In the genomic region with DNA sequence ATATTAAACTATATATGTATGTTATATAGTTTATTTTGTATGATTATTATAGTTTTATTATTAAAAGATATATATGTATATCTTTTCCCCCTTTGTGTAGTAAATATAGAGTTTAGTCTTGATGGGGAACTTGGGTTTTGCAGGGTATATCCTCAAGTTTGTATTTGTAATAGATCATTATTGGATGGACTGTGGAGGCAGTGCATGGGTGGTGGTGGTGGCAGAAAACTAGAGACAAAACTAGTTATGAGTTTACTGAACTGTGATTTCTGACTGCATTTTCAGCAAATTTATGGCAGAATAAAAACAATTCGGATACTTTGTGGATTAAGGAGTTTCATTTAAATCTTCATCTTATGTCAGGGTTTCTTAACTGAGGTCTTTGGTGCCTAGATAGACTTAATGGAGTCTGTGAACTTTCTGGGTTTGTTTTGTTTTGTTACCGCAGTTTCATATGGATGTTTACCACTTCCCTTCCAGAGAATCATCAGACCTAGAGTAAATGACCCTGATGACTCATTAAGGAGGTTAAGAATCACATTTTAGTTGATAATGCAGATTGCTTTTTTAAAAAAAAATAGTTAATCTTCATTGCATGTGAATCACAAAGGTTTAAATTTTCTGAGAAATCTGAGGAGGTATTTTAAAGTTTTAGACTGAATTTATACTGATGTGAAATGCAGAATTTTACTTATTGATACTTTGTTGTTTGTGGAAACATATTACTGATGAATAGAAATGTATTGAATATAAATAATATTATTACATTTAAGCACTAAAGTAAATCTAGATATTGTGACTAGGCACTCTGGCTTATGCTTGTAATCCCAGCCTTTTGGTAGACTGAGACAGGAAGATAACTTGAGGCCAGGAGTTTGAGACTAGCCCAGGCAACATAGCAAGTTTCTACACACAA, we compare ENCODE assay signal across 8 cellular contexts. TPM values are rescaled to one million over a fixed set of nuclear protein-coding genes. Genes with fewer than 3 reads are reported as not detected.
DNase-seq lines count a peak whose midpoint lies in the region; ATAC-seq and TF ChIP-seq lines count a peak whose summit lies in the region.

No MANE protein-coding gene starts in this region.

- H3K9me3 ChIP-seq in adrenal gland (replicated peaks in 1 of 3): no peaks in the 10 kb centered on the region

- H3K4me3 ChIP-seq in AG10803 (ENCODE audit: low read length): no peak overlapping the region
- no peak overlapping the region for H3K4me3 ChIP-seq in adrenal gland

- 29 to 33% (median 30%) methylated on average over 2 of the region's 2 CpGs for WGBS in adrenal gland, 4 donors

- H3K4me1 ChIP-seq in adrenal gland (replicated peaks in 1 of 2): peaks cover 47 to 82% of the 10 kb centered on the region in 2 donors

- H3K9me3 Mint-ChIP-seq in T-helper 2 cell treated with Interferon-gamma antibody and Interleukin-4, amounts not matched to agents 5 μg/mL and 100 μg/mL, for 36 hours: peaks cover 7% of the 10 kb centered on the region
- no peaks in the 10 kb centered on the region for H3K9me3 Mint-ChIP-seq in mesothelial cell of epicardium

- intact Hi-C loops in adrenal gland (cut with DNase I): no loop called here

- ATAC-seq in GM19351 (IDR thresholded peaks at IDR 0.05; ENCODE audit: unreplicated experiment): peak; percentile 92
- peak; percentile 96 for ATAC-seq in HG03175 (IDR thresholded peaks at IDR 0.05; ENCODE audit: unreplicated experiment)

- peak overlapping the region in 2 of 5 donors; percentile 29 to 71 for H3K27ac ChIP-seq in adrenal gland

- no peaks in the 10 kb centered on the region for H3K27me3 ChIP-seq in adrenal gland

- DNase-seq in AG10803 (ENCODE audit: low read depth) (peak; percentile 56), mesothelial cell of epicardium (ENCODE audit: low spot score in 2 of 2, unreplicated experiment in 2 of 2) (no peak), NCI-H2029 treated with DMSO at 0.1 percent for 48 hours (lab: John Stamatoyannopoulos, UW) (no peak), NCI-H526 (lab: John Stamatoyannopoulos, UW) (no peak), adrenal gland (no peak)
- no peak for DNase-seq in T-helper 2 cell treated with Interferon-gamma antibody and Interleukin-4, amounts not matched to agents 5 μg/mL and 100 μg/mL, for 36 hours (ENCODE audit: low spot score)

- TF ChIP-seq POLR2A in adrenal gland (IDR thresholded peaks at IDR 0.05): no peak

- peak overlapping the region; percentile 74 for H3K4me3 Mint-ChIP-seq in T-helper 2 cell treated with Interferon-gamma antibody and Interleukin-4, amounts not matched to agents 5 μg/mL and 100 μg/mL, for 36 hours
- H3K4me3 Mint-ChIP-seq in mesothelial cell of epicardium: no peak overlapping the region

- no peak for TF ChIP-seq CTCF in AG10803 (conservative IDR thresholded peaks at IDR 0.05; ENCODE audit: low read length)
- TF ChIP-seq CTCF in mesothelial cell of epicardium (IDR thresholded peaks at IDR 0.05; ENCODE audit: unreplicated experiment): no peak
- no peak for TF ChIP-seq CTCF in adrenal gland (IDR thresholded peaks at IDR 0.05)

- peaks cover 50% of the 10 kb centered on the region for H3K4me1 Mint-ChIP-seq in T-helper 2 cell treated with Interferon-gamma antibody and Interleukin-4, amounts not matched to agents 5 μg/mL and 100 μg/mL, for 36 hours (ENCODE audit: low read depth)
- H3K4me1 Mint-ChIP-seq in mesothelial cell of epicardium: peaks cover 33% of the 10 kb centered on the region

- peak overlapping the region; percentile 80 for H3K27ac Mint-ChIP-seq in T-helper 2 cell treated with Interferon-gamma antibody and Interleukin-4, amounts not matched to agents 5 μg/mL and 100 μg/mL, for 36 hours
- peak overlapping the region; percentile 37 for H3K27ac Mint-ChIP-seq in mesothelial cell of epicardium

- H3K36me3 Mint-ChIP-seq in T-helper 2 cell treated with Interferon-gamma antibody and Interleukin-4, amounts not matched to agents 5 μg/mL and 100 μg/mL, for 36 hours (ENCODE audit: low read depth): peaks cover 11% of the 10 kb centered on the region
- H3K36me3 Mint-ChIP-seq in mesothelial cell of epicardium: peaks cover 7% of the 10 kb centered on the region

- no peaks in the 10 kb centered on the region for H3K36me3 ChIP-seq in adrenal gland (replicated peaks in 1 of 2)

- no peaks in the 10 kb centered on the region for H3K27me3 Mint-ChIP-seq in T-helper 2 cell treated with Interferon-gamma antibody and Interleukin-4, amounts not matched to agents 5 μg/mL and 100 μg/mL, for 36 hours (ENCODE audit: low read depth)
- H3K27me3 Mint-ChIP-seq in mesothelial cell of epicardium (ENCODE audit: low read depth): no peaks in the 10 kb centered on the region

RNA-seq across cellular contexts. Expression of gene EPC2, which starts 14.5 kb away (rescaled TPM):
- total RNA-seq in mesothelial cell of epicardium (43.8 to 45.6 TPM (median 45.3 TPM) in 3 replicates), adrenal gland (10 to 100 TPM; 17.6 to 57.4 (median 36.6) TPM)
- polyA plus RNA-seq in adrenal gland: 10 to 100 TPM in 1 of 3 donors, 1 to 10 TPM in 2; 8.0 to 23.9 (median 8.3) TPM
